In the genomic region with DNA sequence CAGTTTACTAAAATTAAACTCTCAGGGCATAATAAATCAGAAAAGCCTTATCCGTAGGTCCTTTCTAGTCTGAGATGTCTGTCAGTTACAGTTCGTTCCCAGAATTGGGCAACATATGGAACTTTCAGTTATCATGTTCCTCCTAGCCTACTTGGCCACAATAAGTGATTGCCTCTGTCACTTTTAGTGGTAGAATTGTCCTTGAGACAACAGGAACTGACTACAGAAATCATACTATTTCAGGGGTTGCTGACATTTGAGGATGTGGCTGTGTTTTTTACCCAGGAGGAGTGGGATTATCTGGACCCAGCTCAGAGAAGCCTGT, we compare ENCODE assay signal across 8 cellular contexts. TPM values are rescaled to one million over a fixed set of nuclear protein-coding genes. Genes with fewer than 3 reads are reported as not detected.
DNase-seq lines count a peak whose midpoint lies in the region; ATAC-seq and TF ChIP-seq lines count a peak whose summit lies in the region.

No MANE protein-coding gene starts in this region.

- no peak for TF ChIP-seq CTCF in AG04450 (IDR thresholded peaks at IDR 0.05; ENCODE audit: low read depth, low read length)
- TF ChIP-seq CTCF in brain (conservative IDR thresholded peaks at IDR 0.05), result no peak

- H3K4me3 Mint-ChIP-seq in brain, result peak overlapping the region; percentile 97 to 100 (median 98)

- POLR2A ChIA-PET in AG04450 (lab: Yijun Ruan, JAX), result interaction anchor here (0.7 kb wide), 1 partner anchor 32 kb away, joined by 3 read pairs; no protein-coding TSS in a partner anchor

- peaks cover 34 to 53% (median 52%) of the 10 kb centered on the region in 5 experiments for H3K9me3 Mint-ChIP-seq in brain

- H3K27ac ChIP-seq in AG04450 (ENCODE audit: low read depth, low read length), result no peak overlapping the region

- H3K27me3 ChIP-seq in AG04450 (ENCODE audit: control insufficient read depth, insufficient read depth, low read length) (no peaks in the 10 kb centered on the region), mononuclear cell (ENCODE audit: insufficient read depth, low read length) (no peaks in the 10 kb centered on the region)

- CTCF ChIA-PET in AG04450 (lab: Charles Lee), result interaction anchor here (0.9 to 3.3 kb wide), 3 partner anchors 11 to 63 kb away, joined by 3 to 31 read pairs (median 3); no protein-coding TSS in a partner anchor

- H3K4me1 Mint-ChIP-seq in brain, result peaks cover 76% of the 10 kb centered on the region

- peaks cover 86% of the 10 kb centered on the region for H3K36me3 Mint-ChIP-seq in brain

- peaks cover 14% of the 10 kb centered on the region for H3K27me3 Mint-ChIP-seq in brain

- in situ Hi-C loops in KBM-7 (cut with MboI; ENCODE audit: low pct_unique_long_range_greater_than_20kb, low sequenced_read_pairs), result no loop called here

- H3K4me1 ChIP-seq in mononuclear cell (ENCODE audit: insufficient read depth, low read length), result peaks cover 31% of the 10 kb centered on the region

- peaks cover 4% of the 10 kb centered on the region; the same call in 1 of the 2 replicates for H3K9me3 ChIP-seq in AG04450 (ENCODE audit: control insufficient read depth, insufficient read depth, low read length)
- H3K9me3 ChIP-seq in mononuclear cell (ENCODE audit: low read depth, low read length), result peaks cover 12% of the 10 kb centered on the region

- peak overlapping the region; percentile 98 to 100 (median 99) for H3K27ac Mint-ChIP-seq in brain

- peak overlapping the region; percentile 73 for H3K4me3 ChIP-seq in AG04450 (ENCODE audit: low read depth, low read length)
- peak overlapping the region; percentile 55 for H3K4me3 ChIP-seq in mononuclear cell (ENCODE audit: low read length)

- ATAC-seq in GM18511 (IDR thresholded peaks at IDR 0.05; ENCODE audit: unreplicated experiment) (no peak), GM18868 (IDR thresholded peaks at IDR 0.05; ENCODE audit: unreplicated experiment) (no peak), GM18870 (IDR thresholded peaks at IDR 0.05; ENCODE audit: unreplicated experiment) (no peak)

- DNase-seq in AG04450 (ENCODE audit: low read depth, low spot score) (no peak), KBM-7 (peak; percentile 36), midbrain (lab: John Stamatoyannopoulos, UW) (no peak)

RNA-seq across cellular contexts. Expression of gene ZNF189, which starts 1.0 kb away (rescaled TPM):
- polyA plus RNA-seq in AG04450 (2011; rRNA removed) (10.0 and 13.2 TPM in 2 replicates), brain (ENCODE audit: insufficient read depth, low read depth, low replicate concordance) (14.4 TPM)
- 7.7 and 12.2 TPM in 2 replicates for polyA minus RNA-seq in AG04450 (2011; rRNA and poly(A)+ RNA removed)
- 10.4 TPM for total RNA-seq in mononuclear cell

RNA-seq across cellular contexts. Expression of gene MRPL50, which starts 1.2 kb away (rescaled TPM):
- 12.0 and 15.0 TPM in 2 replicates for polyA plus RNA-seq in AG04450 (2011; rRNA removed)
- 0.87 and 2.2 TPM in 2 replicates for polyA minus RNA-seq in AG04450 (2011; rRNA and poly(A)+ RNA removed)
- polyA plus RNA-seq in brain (ENCODE audit: insufficient read depth, low read depth, low replicate concordance), result 8.3 TPM
- total RNA-seq in mononuclear cell, result 17.3 TPM

RNA-seq across cellular contexts. Expression of gene BAAT, which starts 14.8 kb away (rescaled TPM):
- polyA plus RNA-seq in AG04450 (2011; rRNA removed) (not detected in 2 replicates), brain (ENCODE audit: insufficient read depth, low read depth, low replicate concordance) (0.19 TPM)
- not detected in 2 replicates for polyA minus RNA-seq in AG04450 (2011; rRNA and poly(A)+ RNA removed)
- 0.10 TPM for total RNA-seq in mononuclear cell

RNA-seq across cellular contexts. Expression of gene ALDOB, which starts 36.0 kb away (rescaled TPM):
- not detected in 2 replicates for polyA plus RNA-seq in AG04450 (2011; rRNA removed)
- polyA minus RNA-seq in AG04450 (2011; rRNA and poly(A)+ RNA removed), result not detected in 2 replicates
- 0.66 TPM for polyA plus RNA-seq in brain (ENCODE audit: insufficient read depth, low read depth, low replicate concordance)
- total RNA-seq in mononuclear cell, result not detected
